Comparison of ENCODE assay signal across 24 cellular contexts in genomic region chr1:87428351-87428750, GRCh38.
"Had no signal": no experiment of that assay in that cellular context is flagged by ENCODE, and none has a peak within 500 bp of the region (broad histone marks: within the 10 kb centered on the region; RNA-seq: fewer than 3 reads in every experiment).

No MANE protein-coding gene starts in this region.

- H3K4me1 ChIP-seq: esophagus muscularis mucosa, gastroesophageal sphincter, vagina had no signal

- H3K27ac Mint-ChIP-seq: activated CD4-positive, alpha-beta T cell treated with anti-CD3 and anti-CD28 coated beads, Interleukin-2, amount 10 ng/mL, durations not matched to agents 24 days and 14 days; activated CD8-positive, alpha-beta T cell treated with anti-CD3 and anti-CD28 coated beads for 36 hours; activated naive CD4-positive, alpha-beta T cell treated with anti-CD3 and anti-CD28 coated beads, Interleukin-2, amount 10 ng/mL, durations not matched to agents 7 days and 5 days; activated naive CD8-positive, alpha-beta T cell treated with anti-CD3 and anti-CD28 coated beads, Interleukin-2, amount 50 U/mL, for 24 hours; activated T-cell treated with anti-CD3 and anti-CD28 coated beads, Interleukin-2, amount 50 U/mL, for 24 hours; naive thymus-derived CD8-positive, alpha-beta T cell; stimulated activated naive CD8-positive, alpha-beta T cell treated with anti-CD3 and anti-CD28 coated beads, Interleukin-15, Interleukin-2, amounts not matched to agents 100 ng/mL and 50 ng/mL, for 24 hours had no signal

- H3K4me3 ChIP-seq: esophagus muscularis mucosa, gastroesophageal sphincter, right atrium auricular region, transverse colon, vagina had no signal

- H3K36me3 Mint-ChIP-seq: activated naive CD4-positive, alpha-beta T cell treated with anti-CD3 and anti-CD28 coated beads, Interleukin-2, amount 10 ng/mL, durations not matched to agents 7 days and 5 days; naive thymus-derived CD8-positive, alpha-beta T cell had no signal

- H3K4me3 Mint-ChIP-seq: activated CD4-positive, alpha-beta T cell treated with anti-CD3 and anti-CD28 coated beads, Interleukin-2, amount 10 ng/mL, durations not matched to agents 24 days and 14 days; activated CD8-positive, alpha-beta T cell treated with anti-CD3 and anti-CD28 coated beads for 36 hours; activated naive CD4-positive, alpha-beta T cell treated with anti-CD3 and anti-CD28 coated beads, Interleukin-2, amount 10 ng/mL, durations not matched to agents 7 days and 5 days; activated naive CD8-positive, alpha-beta T cell treated with anti-CD3 and anti-CD28 coated beads, Interleukin-2, amount 50 U/mL, for 24 hours; activated T-cell treated with anti-CD3 and anti-CD28 coated beads, Interleukin-2, amount 50 U/mL, for 24 hours; naive thymus-derived CD8-positive, alpha-beta T cell; stimulated activated naive CD8-positive, alpha-beta T cell treated with anti-CD3 and anti-CD28 coated beads, Interleukin-15, Interleukin-2, amounts not matched to agents 100 ng/mL and 50 ng/mL, for 24 hours had no signal

- FAIRE-seq: bronchial epithelial cell, endothelial cell of umbilical vein, islet of Langerhans had no signal

- H3K27ac ChIP-seq: esophagus muscularis mucosa, gastroesophageal sphincter, right atrium auricular region, transverse colon, vagina had no signal

- H3K4me1 Mint-ChIP-seq: activated CD4-positive, alpha-beta T cell treated with anti-CD3 and anti-CD28 coated beads, Interleukin-2, amount 10 ng/mL, durations not matched to agents 24 days and 14 days; activated naive CD4-positive, alpha-beta T cell treated with anti-CD3 and anti-CD28 coated beads, Interleukin-2, amount 10 ng/mL, durations not matched to agents 7 days and 5 days; activated naive CD8-positive, alpha-beta T cell treated with anti-CD3 and anti-CD28 coated beads, Interleukin-2, amount 50 U/mL, for 24 hours; naive thymus-derived CD8-positive, alpha-beta T cell had no signal

- DNase-seq: activated CD4-positive, alpha-beta T cell treated with anti-CD3 and anti-CD28 coated beads, Interleukin-2, amount 10 ng/mL, durations not matched to agents 24 days and 14 days; activated CD8-positive, alpha-beta T cell treated with anti-CD3 and anti-CD28 coated beads for 36 hours; activated effector memory CD4-positive, alpha-beta T cell treated with Interleukin-2 at 50 U/mL for 16 hours; activated naive CD4-positive, alpha-beta T cell treated with anti-CD3 and anti-CD28 coated beads, Interleukin-2, amount 10 ng/mL, durations not matched to agents 7 days and 5 days; activated naive CD8-positive, alpha-beta T cell treated with anti-CD3 and anti-CD28 coated beads, Interleukin-2, amount 50 U/mL, for 24 hours; activated T-cell treated with anti-CD3 and anti-CD28 coated beads, Interleukin-2, amount 50 U/mL, for 24 hours; anterior cingulate cortex; cerebellar nuclear complex; effector CD8-positive, alpha-beta T cell; left cardiac atrium; naive thymus-derived CD8-positive, alpha-beta T cell; occipital lobe; stimulated activated CD4-positive, alpha-beta T cell treated with anti-CD3 and anti-CD28 coated beads, Interleukin-2, amount 100 ng/mL, for 48 hours; T-helper 1 cell; T-helper 9 cell; transverse colon had no signal

- H3K9me3 ChIP-seq: esophagus muscularis mucosa, gastroesophageal sphincter, right atrium auricular region, transverse colon, vagina had no signal

- H3K9me3 Mint-ChIP-seq: activated CD4-positive, alpha-beta T cell treated with anti-CD3 and anti-CD28 coated beads, Interleukin-2, amount 10 ng/mL, durations not matched to agents 24 days and 14 days; activated CD8-positive, alpha-beta T cell treated with anti-CD3 and anti-CD28 coated beads for 36 hours; activated naive CD4-positive, alpha-beta T cell treated with anti-CD3 and anti-CD28 coated beads, Interleukin-2, amount 10 ng/mL, durations not matched to agents 7 days and 5 days; activated naive CD8-positive, alpha-beta T cell treated with anti-CD3 and anti-CD28 coated beads, Interleukin-2, amount 50 U/mL, for 24 hours; activated T-cell treated with anti-CD3 and anti-CD28 coated beads, Interleukin-2, amount 50 U/mL, for 24 hours; naive thymus-derived CD8-positive, alpha-beta T cell; stimulated activated naive CD8-positive, alpha-beta T cell treated with anti-CD3 and anti-CD28 coated beads, Interleukin-15, Interleukin-2, amounts not matched to agents 100 ng/mL and 50 ng/mL, for 24 hours had no signal

- ATAC-seq: activated CD8-positive, alpha-beta T cell treated with anti-CD3 and anti-CD28 coated beads for 36 hours; activated naive CD8-positive, alpha-beta T cell treated with anti-CD3 and anti-CD28 coated beads, Interleukin-2, amount 50 U/mL, for 24 hours; gastroesophageal sphincter; left cardiac atrium; naive thymus-derived CD8-positive, alpha-beta T cell had no signal

- H3K27me3 ChIP-seq: esophagus muscularis mucosa, gastroesophageal sphincter, right atrium auricular region, transverse colon, vagina had no signal

- H3K36me3 ChIP-seq: esophagus muscularis mucosa, gastroesophageal sphincter, right atrium auricular region, transverse colon, vagina had no signal
